In the genomic region with DNA sequence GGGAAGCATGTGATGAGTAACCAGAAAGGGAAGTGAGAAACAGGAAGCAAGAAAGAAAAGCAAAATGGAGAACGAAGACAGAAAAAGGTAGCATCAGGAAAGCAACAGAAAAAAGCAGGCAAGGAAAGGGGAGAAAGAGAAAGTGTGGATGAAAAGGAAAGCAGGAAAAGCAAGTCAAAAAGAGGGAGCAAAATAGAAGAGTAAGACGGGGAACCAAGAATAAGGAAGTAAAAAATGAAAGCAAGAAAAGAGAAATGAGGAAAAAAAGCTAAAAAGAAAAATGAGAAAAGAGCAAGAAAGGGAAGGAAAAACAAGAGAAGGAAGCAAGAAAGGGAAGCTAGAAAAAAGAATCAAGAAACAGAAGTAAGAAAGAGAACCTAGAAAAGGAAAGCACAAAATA, we compare ENCODE assay signal across 24 cellular contexts.
DNase-seq lines count a peak whose midpoint lies in the region; ATAC-seq and TF ChIP-seq lines count a peak whose summit lies in the region.
"Had no signal": no experiment of that assay in that cellular context is flagged by ENCODE, and none has a peak within 500 bp of the region (broad histone marks: within the 10 kb centered on the region; RNA-seq: fewer than 3 reads in every experiment).

No MANE protein-coding gene starts in this region.

- H3K4me3 ChIP-seq in DOHH2 (ENCODE audit: low read length) (no peak overlapping the region), Karpas-422 (ENCODE audit: low read length) (no peak overlapping the region), smooth muscle cell (no peak overlapping the region)
- H3K4me3 ChIP-seq: BLaER1 had no signal

- H3K79me2 ChIP-seq in DOHH2 (ENCODE audit: control insufficient read depth, low read length): no peaks in the 10 kb centered on the region
- no peaks in the 10 kb centered on the region for H3K79me2 ChIP-seq in Karpas-422 (ENCODE audit: low read length)
- H3K79me2 ChIP-seq in smooth muscle cell (ENCODE audit: low read depth): no peaks in the 10 kb centered on the region

- DNase-seq in Karpas-422: no peak
- no peak for DNase-seq in activated B cell treated with CpG ODN at 0.5 μM for 24 hours
- DNase-seq in smooth muscle cell (lab: John Stamatoyannopoulos, UW; ENCODE audit: unreplicated experiment): no peak
- no peak for DNase-seq in NCI-H1436 treated with DMSO at 0.1 percent for 48 hours (lab: John Stamatoyannopoulos, UW)
- DNase-seq in activated CD4-positive, CD25-positive, alpha-beta regulatory T cell (lab: John Stamatoyannopoulos, UW): no peak
- DNase-seq: CD4-positive, alpha-beta T cell; COR-L47; DMS 273 treated with DMSO at 0.1 percent for 48 hours; DND-41; GOT3; HCEC 1CT; NCI-H1092; NCI-H1436; NCI-H1930; NCI-H226; NCI-H510A treated with DMSO at 0.1 percent for 48 hours; NCI-H748 treated with DMSO at 0.1 percent for 48 hours; RPMI8226; SHP77; SW 1271 had no signal

- H3K27ac Mint-ChIP-seq in activated B cell treated with CpG ODN at 0.5 μM for 24 hours: peak overlapping the region; percentile 74
- H3K27ac Mint-ChIP-seq: CD4-positive, alpha-beta T cell had no signal

- H3K4me1 ChIP-seq in DOHH2 (ENCODE audit: control insufficient read depth, low read length) (peaks cover 16% of the 10 kb centered on the region), Karpas-422 (ENCODE audit: low read length) (no peaks in the 10 kb centered on the region), smooth muscle cell (ENCODE audit: low read depth) (no peaks in the 10 kb centered on the region)
- H3K4me1 ChIP-seq: BLaER1 had no signal

- no peaks in the 10 kb centered on the region for H3K9me2 ChIP-seq in DOHH2 (replicated peaks; ENCODE audit: control insufficient read depth, low read length)
- no peaks in the 10 kb centered on the region for H3K9me2 ChIP-seq in Karpas-422 (replicated peaks; ENCODE audit: insufficient read depth, low read length)

- H3K4me2 ChIP-seq in DOHH2 (ENCODE audit: low read length) (no peak overlapping the region), Karpas-422 (ENCODE audit: low read depth, low read length, poor library complexity, severe bottlenecking) (no peak overlapping the region), smooth muscle cell (no peak overlapping the region)
- H3K4me2 ChIP-seq: BLaER1, KMS-11 had no signal

- POLR2A ChIA-PET in activated B cell treated with CpG ODN at 0.5 μM for 24 hours (lab: Charles Lee): no interaction called here

- H3K27me3 ChIP-seq in DOHH2 (ENCODE audit: control insufficient read depth, low read length) (no peaks in the 10 kb centered on the region), Karpas-422 (ENCODE audit: low read length) (no peaks in the 10 kb centered on the region), smooth muscle cell (ENCODE audit: low read depth) (no peaks in the 10 kb centered on the region)
- H3K27me3 ChIP-seq: BLaER1 had no signal

- H3K36me3 ChIP-seq in DOHH2 (ENCODE audit: control insufficient read depth, low read length) (no peaks in the 10 kb centered on the region), Karpas-422 (ENCODE audit: insufficient read depth, low read length) (no peaks in the 10 kb centered on the region), smooth muscle cell (ENCODE audit: low read depth) (no peaks in the 10 kb centered on the region)
- H3K36me3 ChIP-seq: BLaER1 had no signal

- TF ChIP-seq CTCF in DOHH2 (IDR thresholded peaks at IDR 0.05; ENCODE audit: low read depth, low read length, poor library complexity, severe bottlenecking) (no peak), activated B cell treated with CpG ODN at 0.5 μM for 24 hours (IDR thresholded peaks at IDR 0.05) (no peak), smooth muscle cell (IDR thresholded peaks at IDR 0.05; ENCODE audit: borderline replicate concordance, insufficient read depth, poor library complexity, severe bottlenecking) (no peak)

- no peaks in the 10 kb centered on the region for H4K20me1 ChIP-seq in DOHH2 (ENCODE audit: control insufficient read depth, insufficient read depth, low read depth, low read length)
- no peaks in the 10 kb centered on the region for H4K20me1 ChIP-seq in Karpas-422 (ENCODE audit: insufficient read depth, low read depth, low read length)
- no peaks in the 10 kb centered on the region for H4K20me1 ChIP-seq in smooth muscle cell (ENCODE audit: low read depth)
- H4K20me1 ChIP-seq: BLaER1 had no signal

- H3K27ac ChIP-seq in DOHH2 (ENCODE audit: low read depth, low read length): peak overlapping the region; percentile 59
- 0 out of 2 replicates have a peak overlapping the region, but pooled peaks have one; percentile 54 for H3K27ac ChIP-seq in Karpas-422 (ENCODE audit: low read length)
- no peak overlapping the region for H3K27ac ChIP-seq in smooth muscle cell (ENCODE audit: low read depth)
- H3K27ac ChIP-seq: BLaER1, KMS-11 had no signal

- H2AFZ ChIP-seq in Karpas-422 (ENCODE audit: low read length) (no peak overlapping the region), smooth muscle cell (ENCODE audit: low read depth) (peak overlapping the region; percentile 51)

- no peak for ATAC-seq in activated B cell treated with CpG ODN at 0.5 μM for 24 hours (ENCODE audit: low read depth)
- no peak for ATAC-seq in GM19035 (IDR thresholded peaks at IDR 0.05; ENCODE audit: unreplicated experiment)

- CTCF ChIA-PET in activated B cell treated with CpG ODN at 0.5 μM for 24 hours (lab: Charles Lee): no interaction called here

- no peaks in the 10 kb centered on the region for H3K27me3 Mint-ChIP-seq in activated B cell treated with CpG ODN at 0.5 μM for 24 hours

- H3K9ac ChIP-seq in Karpas-422 (ENCODE audit: low read length) (no peak overlapping the region), smooth muscle cell (ENCODE audit: low read depth) (no peak overlapping the region)
- H3K9ac ChIP-seq: BLaER1, KMS-11 had no signal

- 94% methylated on average over 2 of the region's 2 CpGs for WGBS in smooth muscle cell (ENCODE audit: low lambda C conversion rate)

- H3K36me3 Mint-ChIP-seq in activated B cell treated with CpG ODN at 0.5 μM for 24 hours (ENCODE audit: low read depth): no peaks in the 10 kb centered on the region

- H3K4me1 Mint-ChIP-seq in activated B cell treated with CpG ODN at 0.5 μM for 24 hours: peaks cover 17% of the 10 kb centered on the region

- H3F3A ChIP-seq in DOHH2 (ENCODE audit: control insufficient read depth, insufficient read depth) (peaks cover 36% of the 10 kb centered on the region), smooth muscle cell (ENCODE audit: low read depth) (no peaks in the 10 kb centered on the region)

- peaks cover 47% of the 10 kb centered on the region for H3K9me3 ChIP-seq in DOHH2 (ENCODE audit: control insufficient read depth, insufficient read depth, low read length)
- peaks cover 16% of the 10 kb centered on the region for H3K9me3 ChIP-seq in Karpas-422 (ENCODE audit: low read length)
- H3K9me3 ChIP-seq in smooth muscle cell (replicated peaks; ENCODE audit: low read depth): no peaks in the 10 kb centered on the region

- H3K4me3 Mint-ChIP-seq in activated B cell treated with CpG ODN at 0.5 μM for 24 hours: no peak overlapping the region
- H3K4me3 Mint-ChIP-seq: CD4-positive, alpha-beta T cell had no signal

- H3K9me3 Mint-ChIP-seq in activated B cell treated with CpG ODN at 0.5 μM for 24 hours: peaks cover 26% of the 10 kb centered on the region

- intact Hi-C loops in activated B cell treated with CpG ODN at 0.5 μM for 24 hours (cut with micrococcal nuclease): no loop called here
